Comparison of ENCODE assay signal across 10 cellular contexts in the genomic region with DNA sequence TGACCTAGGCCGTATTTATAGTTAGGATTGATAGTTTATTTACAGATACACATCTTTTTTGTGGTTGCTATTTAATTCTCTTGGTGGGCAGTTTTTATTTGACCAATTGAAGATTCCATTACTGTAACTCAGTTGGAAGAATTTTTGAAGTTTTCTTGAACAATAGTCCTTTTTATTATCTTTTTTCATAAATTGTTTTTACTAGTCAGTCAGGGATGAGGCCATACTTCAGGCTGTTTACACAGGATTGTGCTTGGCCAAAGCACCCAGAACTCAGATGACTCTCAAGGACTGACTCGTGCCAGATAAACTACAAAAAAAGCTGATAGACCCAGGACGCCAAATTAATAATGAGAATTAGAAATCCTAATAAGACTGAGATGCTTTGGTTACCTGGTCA. TPM values are rescaled to one million over a fixed set of nuclear protein-coding genes. Genes with fewer than 3 reads are reported as not detected.
DNase-seq lines count a peak whose midpoint lies in the region; ATAC-seq and TF ChIP-seq lines count a peak whose summit lies in the region.
"Had no signal": no experiment of that assay in that cellular context is flagged by ENCODE, and none has a peak within 500 bp of the region (broad histone marks: within the 10 kb centered on the region; RNA-seq: fewer than 3 reads in every experiment).

No MANE protein-coding gene starts in this region.

- H3K9me3 ChIP-seq in endocrine pancreas (ENCODE audit: control insufficient read depth, low read length): no peaks in the 10 kb centered on the region
- H3K9me3 ChIP-seq in neural cell (ENCODE audit: low read length): no peaks in the 10 kb centered on the region

- peaks cover 16% of the 10 kb centered on the region for H3K4me1 ChIP-seq in endocrine pancreas (ENCODE audit: control insufficient read depth, insufficient read depth, low read length)

- TF ChIP-seq RAD21 in neural cell (conservative IDR thresholded peaks at IDR 0.05): no peak

- peak; percentile 50 for DNase-seq in AG10803 (ENCODE audit: low read depth)
- DNase-seq in M059J (ENCODE audit: low read depth): peak; percentile 71
- DNase-seq in lower leg skin (ENCODE audit: low spot score in 2 of 2): no peak
- DNase-seq in DMS79 (lab: John Stamatoyannopoulos, UW): no peak
- DNase-seq: stimulated activated CD4-positive, alpha-beta T cell treated with anti-CD3 and anti-CD28 coated beads, Interleukin-2, amount 100 ng/mL, for 48 hours had no signal

- ATAC-seq in GM19397 (IDR thresholded peaks at IDR 0.05; ENCODE audit: unreplicated experiment) (no peak), HG03095 (IDR thresholded peaks at IDR 0.05; ENCODE audit: unreplicated experiment) (no peak)

- intact Hi-C loops in lower leg skin (cut with DNase I; ENCODE audit: low total_unique reads): no loop called here

- no peak overlapping the region for H3K4me2 ChIP-seq in neural cell (ENCODE audit: low read length)
- H3K4me2 ChIP-seq: KMS-11 had no signal

- H3K79me2 ChIP-seq in neural cell (replicated peaks; ENCODE audit: insufficient read depth, low read length): peaks cover 36% of the 10 kb centered on the region

- no peaks in the 10 kb centered on the region for H3F3A ChIP-seq in neural cell (ENCODE audit: insufficient read depth, low read length, poor library complexity, severe bottlenecking)

- H3K36me3 ChIP-seq in endocrine pancreas (ENCODE audit: control insufficient read depth, insufficient read depth, low read length): no peaks in the 10 kb centered on the region
- no peaks in the 10 kb centered on the region for H3K36me3 ChIP-seq in neural cell (ENCODE audit: insufficient read depth, low read length)

- H3K4me3 ChIP-seq in AG10803 (ENCODE audit: low read length) (no peak overlapping the region), endocrine pancreas (ENCODE audit: control insufficient read depth, insufficient read depth, low read length) (peak overlapping the region; percentile 58), neural cell (ENCODE audit: low read length) (peak overlapping the region; percentile 22), lower leg skin (ENCODE audit: low read depth, poor library complexity, severe bottlenecking) (no peak overlapping the region)

- H2AFZ ChIP-seq in neural cell (ENCODE audit: low read depth, low read length): no peak overlapping the region

- TF ChIP-seq CTCF in AG10803 (conservative IDR thresholded peaks at IDR 0.05; ENCODE audit: low read length): no peak
- TF ChIP-seq CTCF in neural cell (IDR thresholded peaks at IDR 0.05; ENCODE audit: poor library complexity, severe bottlenecking): no peak
- no peak for TF ChIP-seq CTCF in lower leg skin (IDR thresholded peaks at IDR 0.05)

- H4K20me1 ChIP-seq in neural cell (ENCODE audit: insufficient read depth): no peaks in the 10 kb centered on the region

- H3K27ac ChIP-seq in neural cell (ENCODE audit: low read length): no peak overlapping the region
- H3K27ac ChIP-seq: KMS-11 had no signal

- H3K27me3 ChIP-seq in endocrine pancreas (ENCODE audit: control insufficient read depth, insufficient read depth, low read length) (no peaks in the 10 kb centered on the region), neural cell (ENCODE audit: insufficient read depth, low read depth, low read length) (no peaks in the 10 kb centered on the region)

- TF ChIP-seq EP300 in neural cell (conservative IDR thresholded peaks at IDR 0.05; ENCODE audit: poor library complexity, severe bottlenecking): no peak

- WGBS in lower leg skin, 2 donors: 56 to 63% methylated on average over 3 of the region's 3 CpGs

- TF ChIP-seq POLR2A in lower leg skin (IDR thresholded peaks at IDR 0.05): no peak

- H3K9ac ChIP-seq in endocrine pancreas (ENCODE audit: control insufficient read depth, insufficient read depth, low read length) (no peak overlapping the region), neural cell (ENCODE audit: low read length) (no peak overlapping the region)
- H3K9ac ChIP-seq: KMS-11 had no signal

- H3K9me2 ChIP-seq in neural cell (ENCODE audit: insufficient read depth, low read length): no peaks in the 10 kb centered on the region

TF ChIP-seq in neural cell, 6 proteins besides CTCF, POLR2A, EP300 and RAD21:
- TF ChIP-seq MXI1 (conservative IDR thresholded peaks at IDR 0.05; ENCODE audit: poor library complexity, severe bottlenecking) (no peak), REST (IDR thresholded peaks at IDR 0.05; ENCODE audit: borderline replicate concordance) (no peak), SMC3 (conservative IDR thresholded peaks at IDR 0.05; ENCODE audit: poor library complexity) (no peak), EZH2 (IDR thresholded peaks at IDR 0.05; ENCODE audit: borderline replicate concordance, insufficient read depth, low read length, poor library complexity, severe bottlenecking) (no peak), POLR2AphosphoS5 (IDR thresholded peaks at IDR 0.05) (no peak), TAF1 (IDR thresholded peaks at IDR 0.05; ENCODE audit: low read depth) (no peak)

RNA-seq across cellular contexts. Expression of gene HERC3, which starts 7.0 kb away (rescaled TPM):
- total RNA-seq in M059J (2014; rRNA removed; shearing (Covaris generic)): 5.1 and 8.6 TPM in 2 replicates
- 49.2 and 50.9 TPM in 2 replicates for polyA plus RNA-seq in neural cell
- polyA minus RNA-seq in neural cell: 203 and 216 TPM in 2 replicates
- total RNA-seq in lower leg skin: 10 to 100 TPM; 49.6 to 64.3 (median 52.2) TPM

Comparison
In these comparisons a context has a peak if more than half of its experiments do, and no peak if none do; other contexts are left out.
1. DNase-seq: peak in AG10803 (single experiment) and M059J (single experiment); none in lower leg skin (0 of 2) and DMS79 (single experiment).
2. H3K4me3 ChIP-seq: peak in endocrine pancreas (single experiment) and neural cell (single experiment); none in AG10803 (single experiment) and lower leg skin (single experiment).